Comparison of ENCODE assay signal across 16 cellular contexts in the genomic region with DNA sequence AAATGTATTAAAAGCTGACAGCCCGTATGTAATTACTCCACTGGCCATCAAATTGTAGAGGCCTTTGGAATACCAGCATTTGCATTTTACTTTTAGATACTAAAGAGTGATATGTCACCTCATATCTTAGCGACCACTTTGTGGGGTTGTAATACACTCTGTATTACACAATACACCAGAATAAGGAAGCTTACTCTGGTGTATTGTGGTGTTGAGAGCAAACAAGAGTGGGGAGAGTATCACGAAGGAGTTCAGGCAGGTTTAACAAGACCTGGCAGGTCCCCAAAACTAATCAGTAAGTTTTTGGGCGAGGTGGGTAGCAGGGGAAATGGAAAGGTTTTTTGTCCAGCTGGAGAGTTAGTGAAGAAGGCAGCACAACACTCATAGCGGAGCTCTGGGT. TPM values are rescaled to one million over a fixed set of nuclear protein-coding genes. Genes with fewer than 3 reads are reported as not detected.
DNase-seq lines count a peak whose midpoint lies in the region; ATAC-seq and TF ChIP-seq lines count a peak whose summit lies in the region.
"Had no signal": no experiment of that assay in that cellular context is flagged by ENCODE, and none has a peak within 500 bp of the region (broad histone marks: within the 10 kb centered on the region; RNA-seq: fewer than 3 reads in every experiment).

No MANE protein-coding gene starts in this region.

- DNase-seq in activated T-cell treated with anti-CD3 and anti-CD28 coated beads, Interleukin-2, amount 50 U/mL, for 24 hours: no peak
- DNase-seq in activated T-cell treated with anti-CD3 and anti-CD28 coated beads for 4 hours: no peak
- DNase-seq in NB4 (ENCODE audit: low read depth): peak; percentile 71
- DNase-seq in activated CD8-positive, alpha-beta T cell treated with anti-CD3 and anti-CD28 coated beads, Interleukin-2, amount 10 ng/mL, durations not matched to agents 7 days and 5 days: no peak
- no peak for DNase-seq in trophoblast cell
- DNase-seq in KG1 (lab: John Stamatoyannopoulos, UW): no peak
- no peak for DNase-seq in immature natural killer cell
- DNase-seq: activated CD4-positive, alpha-beta T cell treated with anti-CD3 and anti-CD28 coated beads for 48 hours; activated naive CD4-positive, alpha-beta T cell; effector CD8-positive, alpha-beta T cell; foreskin keratinocyte; NCI-H1092 treated with DMSO at 0.1 percent for 48 hours; PC-3; stimulated activated naive CD4-positive, alpha-beta T cell had no signal

- POLR2A ChIA-PET in activated CD8-positive, alpha-beta T cell treated with anti-CD3 and anti-CD28 coated beads, Interleukin-2, amount 10 ng/mL, durations not matched to agents 7 days and 5 days (lab: Charles Lee): no interaction called here

- peaks cover 0 to 6% of the 10 kb centered on the region in 2 experiments for H3K4me1 ChIP-seq in trophoblast cell (ENCODE audit: control insufficient read depth in 1 of 2, insufficient read depth in 2 of 2, low read length in 2 of 2)
- H3K4me1 ChIP-seq in gastroesophageal sphincter: peaks cover 0 to 44% (median 13%) of the 10 kb centered on the region in 3 donors

- H3K36me3 ChIP-seq in trophoblast cell (ENCODE audit: control insufficient read depth in 1 of 2, insufficient read depth in 2 of 2, low read length in 2 of 2): peaks cover 18 to 25% of the 10 kb centered on the region in 2 experiments
- peaks cover 0 to 40% of the 10 kb centered on the region in 2 donors for H3K36me3 ChIP-seq in gastroesophageal sphincter

- no peak overlapping the region for H3K14ac ChIP-seq in trophoblast cell (ENCODE audit: low read length)

- H4K91ac ChIP-seq in trophoblast cell (ENCODE audit: low read depth, low read length): no peak overlapping the region

- no peak overlapping the region for H3K4me2 ChIP-seq in trophoblast cell (ENCODE audit: low read length)

- H4K8ac ChIP-seq in trophoblast cell (ENCODE audit: low read depth, low read length): no peak overlapping the region

- H3K79me1 ChIP-seq in trophoblast cell (ENCODE audit: low read length): peaks cover 20% of the 10 kb centered on the region

- H2AFZ ChIP-seq in trophoblast cell (ENCODE audit: insufficient read depth, low read length, poor library complexity): no peak overlapping the region

- H3K27ac Mint-ChIP-seq in activated T-cell treated with anti-CD3 and anti-CD28 coated beads, Interleukin-2, amount 50 U/mL, for 24 hours: peak overlapping the region; percentile 83
- H3K27ac Mint-ChIP-seq in activated CD8-positive, alpha-beta T cell treated with anti-CD3 and anti-CD28 coated beads, Interleukin-2, amount 10 ng/mL, durations not matched to agents 7 days and 5 days: no peak overlapping the region
- peak overlapping the region in 1 of 6 donors; percentile 81 for H3K27ac Mint-ChIP-seq in immature natural killer cell

- H2AK5ac ChIP-seq in trophoblast cell (ENCODE audit: low read length): no peak overlapping the region

- H3K27ac ChIP-seq in trophoblast cell (ENCODE audit: low read depth, low read length): no peak overlapping the region
- H3K27ac ChIP-seq in gastroesophageal sphincter: no peak overlapping the region
- H3K27ac ChIP-seq: foreskin keratinocyte had no signal

- peaks cover 63% of the 10 kb centered on the region for H3K4me1 Mint-ChIP-seq in activated T-cell treated with anti-CD3 and anti-CD28 coated beads, Interleukin-2, amount 50 U/mL, for 24 hours (ENCODE audit: low read depth)
- H3K4me1 Mint-ChIP-seq in activated CD8-positive, alpha-beta T cell treated with anti-CD3 and anti-CD28 coated beads, Interleukin-2, amount 10 ng/mL, durations not matched to agents 7 days and 5 days (ENCODE audit: low read depth): peaks cover 65% of the 10 kb centered on the region
- H3K4me1 Mint-ChIP-seq in immature natural killer cell: peaks cover 50 to 67% of the 10 kb centered on the region in 2 donors

- no peak for TF ChIP-seq EP300 in gastroesophageal sphincter (IDR thresholded peaks at IDR 0.05)

- H3K9me3 ChIP-seq in trophoblast cell (ENCODE audit: insufficient read depth, low read depth, low read length) (no peaks in the 10 kb centered on the region), gastroesophageal sphincter (no peaks in the 10 kb centered on the region)

- H3K9me3 Mint-ChIP-seq in activated T-cell treated with anti-CD3 and anti-CD28 coated beads, Interleukin-2, amount 50 U/mL, for 24 hours: no peaks in the 10 kb centered on the region
- no peaks in the 10 kb centered on the region for H3K9me3 Mint-ChIP-seq in activated CD8-positive, alpha-beta T cell treated with anti-CD3 and anti-CD28 coated beads, Interleukin-2, amount 10 ng/mL, durations not matched to agents 7 days and 5 days (ENCODE audit: insufficient read depth)
- no peaks in the 10 kb centered on the region for H3K9me3 Mint-ChIP-seq in immature natural killer cell

- H3K9ac ChIP-seq in trophoblast cell (ENCODE audit: low read length): no peak overlapping the region

- H3K4ac ChIP-seq in trophoblast cell (ENCODE audit: low read depth, low read length): peak overlapping the region; percentile 16

- no peak overlapping the region for H2BK5ac ChIP-seq in trophoblast cell (ENCODE audit: low read depth, low read length, poor library complexity)

- peaks cover 27% of the 10 kb centered on the region for H3K79me2 ChIP-seq in trophoblast cell (ENCODE audit: control insufficient read depth, insufficient read depth, low read length, poor library complexity)

- H2BK12ac ChIP-seq in trophoblast cell (ENCODE audit: low read length): no peak overlapping the region

- WGBS in trophoblast cell (ENCODE audit: extremely low coverage, insufficient coverage, insufficient read length): no CpG with 5 or more reads among the region's 5 CpGs
- 65 to 71% methylated on average over 5 of the region's 5 CpGs for WGBS in gastroesophageal sphincter (ENCODE audit: low coverage in 1 of 2), 2 donors

- peaks cover 83% of the 10 kb centered on the region for H3K36me3 Mint-ChIP-seq in activated T-cell treated with anti-CD3 and anti-CD28 coated beads, Interleukin-2, amount 50 U/mL, for 24 hours (ENCODE audit: low read depth)
- H3K36me3 Mint-ChIP-seq in activated CD8-positive, alpha-beta T cell treated with anti-CD3 and anti-CD28 coated beads, Interleukin-2, amount 10 ng/mL, durations not matched to agents 7 days and 5 days (ENCODE audit: low read depth): peaks cover 67% of the 10 kb centered on the region
- peaks cover 13 to 34% (median 22%) of the 10 kb centered on the region in 3 donors for H3K36me3 Mint-ChIP-seq in immature natural killer cell

- CTCF ChIA-PET in activated CD8-positive, alpha-beta T cell treated with anti-CD3 and anti-CD28 coated beads, Interleukin-2, amount 10 ng/mL, durations not matched to agents 7 days and 5 days (lab: Charles Lee): interaction anchor here (1.0 to 1.6 kb wide), 3 partner anchors 9 to 71 kb away, joined by 4 to 6 read pairs (median 4); no protein-coding TSS in a partner anchor

- no peak overlapping the region for H3K18ac ChIP-seq in trophoblast cell (ENCODE audit: low read length)

- H3K4me3 Mint-ChIP-seq in activated T-cell treated with anti-CD3 and anti-CD28 coated beads, Interleukin-2, amount 50 U/mL, for 24 hours: peak overlapping the region; percentile 26
- H3K4me3 Mint-ChIP-seq in activated CD8-positive, alpha-beta T cell treated with anti-CD3 and anti-CD28 coated beads, Interleukin-2, amount 10 ng/mL, durations not matched to agents 7 days and 5 days: peak overlapping the region; percentile 0
- no peak overlapping the region for H3K4me3 Mint-ChIP-seq in immature natural killer cell

- peak overlapping the region; percentile 47 for H3K4me3 ChIP-seq in NB4 (ENCODE audit: low read depth, low read length)
- no peak overlapping the region for H3K4me3 ChIP-seq in trophoblast cell (ENCODE audit: low read depth, low read length)
- no peak overlapping the region for H3K4me3 ChIP-seq in gastroesophageal sphincter
- H3K4me3 ChIP-seq: lung had no signal

- H3K27me3 ChIP-seq in trophoblast cell (ENCODE audit: insufficient read depth, low read length) (no peaks in the 10 kb centered on the region), gastroesophageal sphincter (no peaks in the 10 kb centered on the region)
- H3K27me3 ChIP-seq: foreskin keratinocyte had no signal

- no peak overlapping the region for H3K23ac ChIP-seq in trophoblast cell (ENCODE audit: low read length)

- ATAC-seq in activated CD8-positive, alpha-beta T cell treated with anti-CD3 and anti-CD28 coated beads, Interleukin-2, amount 10 ng/mL, durations not matched to agents 7 days and 5 days: no peak
- no peak for ATAC-seq in gastroesophageal sphincter
- ATAC-seq: foreskin keratinocyte, PC-3 had no signal

- TF ChIP-seq CTCF in NB4 (IDR thresholded peaks at IDR 0.05; ENCODE audit: low read depth, low read length) (no peak), gastroesophageal sphincter (IDR thresholded peaks at IDR 0.05) (no peak)

- no peak overlapping the region for H2BK120ac ChIP-seq in trophoblast cell (ENCODE audit: insufficient read depth, low read length, poor library complexity)

- TF ChIP-seq POLR2A in NB4 (IDR thresholded peaks at IDR 0.05; ENCODE audit: extremely low read depth, insufficient read length) (no peak), gastroesophageal sphincter (IDR thresholded peaks at IDR 0.05) (no peak)

- no peak overlapping the region for H4K12ac ChIP-seq in trophoblast cell (ENCODE audit: low read depth, low read length)

- no peaks in the 10 kb centered on the region for H3K27me3 Mint-ChIP-seq in activated T-cell treated with anti-CD3 and anti-CD28 coated beads, Interleukin-2, amount 50 U/mL, for 24 hours
- H3K27me3 Mint-ChIP-seq in activated CD8-positive, alpha-beta T cell treated with anti-CD3 and anti-CD28 coated beads, Interleukin-2, amount 10 ng/mL, durations not matched to agents 7 days and 5 days (ENCODE audit: low read depth): no peaks in the 10 kb centered on the region
- H3K27me3 Mint-ChIP-seq in immature natural killer cell (ENCODE audit: low read depth in 3 of 3): peaks cover 5 to 17% (median 7%) of the 10 kb centered on the region in 3 donors

RNA-seq across cellular contexts. Expression of a gene that starts 3.2 kb away (rescaled TPM):
- total RNA-seq in activated CD8-positive, alpha-beta T cell treated with anti-CD3 and anti-CD28 coated beads, Interleukin-2, amount 10 ng/mL, durations not matched to agents 7 days and 5 days: 100 to 1,000 TPM; 161 to 167 TPM
- 105 and 108 TPM in 2 replicates for polyA plus RNA-seq in trophoblast cell (2013)
- polyA plus RNA-seq in immature natural killer cell: 10 to 100 TPM; 16.6 to 56.0 (median 26.1) TPM
- total RNA-seq in gastroesophageal sphincter: 10 to 100 TPM; 15.9 to 32.9 (median 28.8) TPM

Comparison
In these comparisons a context has a peak if more than half of its experiments do, and no peak if none do; other contexts are left out.
1. H3K4me3 Mint-ChIP-seq: peak in activated T-cell treated with anti-CD3 and anti-CD28 coated beads, Interleukin-2, amount 50 U/mL, for 24 hours (single experiment) and activated CD8-positive, alpha-beta T cell treated with anti-CD3 and anti-CD28 coated beads, Interleukin-2, amount 10 ng/mL, durations not matched to agents 7 days and 5 days (single experiment); none in immature natural killer cell (0 of 5).
2. RNA of a gene that starts 3.2 kb away (total RNA-seq): 161 to 167 TPM in activated CD8-positive, alpha-beta T cell treated with anti-CD3 and anti-CD28 coated beads, Interleukin-2, amount 10 ng/mL, durations not matched to agents 7 days and 5 days; 15.9 to 32.9 TPM in gastroesophageal sphincter; every median in the first group is over 4 times any median in the second.